Comparison of ENCODE assay signal across 15 cellular contexts in the genomic region with DNA sequence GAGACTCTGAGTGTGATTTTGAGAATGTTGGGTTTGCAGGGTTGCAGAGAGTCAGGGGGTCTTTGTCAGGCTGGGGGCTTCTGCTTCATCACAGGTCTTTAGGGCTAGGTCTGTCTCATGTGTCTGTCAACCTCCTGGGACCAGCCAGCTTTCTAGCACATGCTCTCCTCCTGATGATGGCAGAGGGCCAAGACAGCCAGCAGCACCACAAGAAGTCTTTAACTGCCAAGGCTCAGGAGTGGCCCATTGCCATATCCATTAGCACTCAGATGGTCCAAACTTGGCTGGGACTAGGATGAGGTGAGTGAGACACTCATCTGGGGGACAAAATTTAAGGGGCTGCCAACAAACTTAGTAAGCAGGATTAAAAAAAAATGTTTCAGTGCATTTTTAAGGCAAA.
DNase-seq lines count a peak whose midpoint lies in the region; ATAC-seq lines count a peak whose summit lies in the region.
"Had no signal": no experiment of that assay in that cellular context is flagged by ENCODE, and none has a peak within 500 bp of the region (broad histone marks: within the 10 kb centered on the region; RNA-seq: fewer than 3 reads in every experiment).

No MANE protein-coding gene starts in this region.

- ATAC-seq in left lobe of liver (no peak), GM21825 (IDR thresholded peaks at IDR 0.05; ENCODE audit: unreplicated experiment) (no peak), GM21528 (IDR thresholded peaks at IDR 0.05; ENCODE audit: low FRiP score, unreplicated experiment) (no peak)
- ATAC-seq: effector memory CD8-positive, alpha-beta T cell; mucosa of descending colon; Panc1 had no signal

- DNase-seq in COR-L47 (lab: John Stamatoyannopoulos, UW), result peak; percentile 50
- peak; percentile 37 for DNase-seq in M059J (ENCODE audit: low read depth)
- peak; percentile 1 for DNase-seq in RPMI7951 (ENCODE audit: low read depth)
- DNase-seq in left lobe of liver (ENCODE audit: low spot score), result peak; percentile 41
- no peak for DNase-seq in SKM-1 (lab: John Stamatoyannopoulos, UW; ENCODE audit: unreplicated experiment)
- DNase-seq: activated CD4-positive, alpha-beta T cell treated with anti-CD3 and anti-CD28 coated beads, Interleukin-2, amount 10 ng/mL, durations not matched to agents 7 days and 5 days; effector memory CD8-positive, alpha-beta T cell; IMR-90; mucosa of descending colon; MV-4-11; NCI-H510A; occipital lobe had no signal
